In genomic region chr2:233285921-233286320, GRCh38 we compare ENCODE assay signal across 2 cellular contexts.
TF ChIP-seq lines count a peak whose summit lies in the region.

No MANE protein-coding gene starts in this region.

TF ChIP-seq in IMR-90, 13 proteins besides CTCF, POLR2A, EP300 and RAD21:
- TF ChIP-seq ELK1 (IDR thresholded peaks at IDR 0.05; ENCODE audit: borderline replicate concordance, low read depth, low read length) = no peak
- TF ChIP-seq NFE2L2 (IDR thresholded peaks at IDR 0.05; ENCODE audit: low read depth, low read length) = no peak
- TF ChIP-seq USF2 (IDR thresholded peaks at IDR 0.05; ENCODE audit: low read depth, low read length) = no peak

TF ChIP-seq in H1, 55 proteins besides CTCF, POLR2A, EP300 and RAD21:
- no peak for TF ChIP-seq SIX5 (IDR thresholded peaks at IDR 0.05; ENCODE audit: low read depth, low read length)
